ENCODE assay signal across 9 cellular contexts in genomic region chr3:138936763-138937689, GRCh38. TPM values are rescaled to one million over a fixed set of nuclear protein-coding genes. Genes with fewer than 3 reads are reported as not detected.
DNase-seq lines count a peak whose midpoint lies in the region; ATAC-seq and TF ChIP-seq lines count a peak whose summit lies in the region.
"Had no signal": no experiment of that assay in that cellular context is flagged by ENCODE, and none has a peak within 500 bp of the region (broad histone marks: within the 10 kb centered on the region; RNA-seq: fewer than 3 reads in every experiment).

No MANE protein-coding gene starts in this region.

- TF ChIP-seq CTCF in left ventricle myocardium inferior (IDR thresholded peaks at IDR 0.05; ENCODE audit: borderline replicate concordance) = no peak
- TF ChIP-seq CTCF in gastrocnemius medialis (IDR thresholded peaks at IDR 0.05 in 4 of 5, conservative IDR thresholded peaks at IDR 0.05 in 1 of 5) = no peak

- H3K36me3 ChIP-seq in left ventricle myocardium inferior = no peaks in the 10 kb centered on the region
- H3K36me3 ChIP-seq in gastrocnemius medialis = no peaks in the 10 kb centered on the region
- H3K36me3 ChIP-seq: neutrophil had no signal

- POLR2A ChIA-PET in T-cell (lab: Charles Lee) = no interaction called here

- ATAC-seq in T-cell (replicated peaks in 1 of 4) = peak in 1 of 4 experiments; percentile 3
- ATAC-seq in gastrocnemius medialis = peak; percentile 12 to 23
- ATAC-seq in HG02885 (IDR thresholded peaks at IDR 0.05; ENCODE audit: poor library complexity, unreplicated experiment) = no peak

- H3K9me3 ChIP-seq in left ventricle myocardium inferior (replicated peaks) (no peaks in the 10 kb centered on the region), gastrocnemius medialis (no peaks in the 10 kb centered on the region)
- H3K9me3 ChIP-seq: neutrophil had no signal

- no peaks in the 10 kb centered on the region for H3K9me3 Mint-ChIP-seq in T-cell

- DNase-seq in DMS53 (lab: John Stamatoyannopoulos, UW) = peak; percentile 24
- no peak for DNase-seq in DMS53 treated with DMSO at 0.1 percent for 48 hours (lab: John Stamatoyannopoulos, UW; ENCODE audit: unreplicated experiment)
- no peak for DNase-seq in T-cell
- no peak for DNase-seq in left ventricle myocardium inferior
- DNase-seq in gastrocnemius medialis = no peak
- DNase-seq in NCI-H128 (lab: John Stamatoyannopoulos, UW; ENCODE audit: unreplicated experiment) = no peak
- DNase-seq in NCI-H748 (lab: John Stamatoyannopoulos, UW; ENCODE audit: unreplicated experiment) = no peak

- H3K27me3 ChIP-seq in left ventricle myocardium inferior (ENCODE audit: low read depth) (peaks cover 89% of the 10 kb centered on the region), gastrocnemius medialis (peaks cover 59 to 65% (median 60%) of the 10 kb centered on the region in 3 donors)

- peak overlapping the region in 1 of 2 donors; percentile 29 for H3K27ac Mint-ChIP-seq in T-cell

- H3K36me3 Mint-ChIP-seq in T-cell = no peaks in the 10 kb centered on the region

- intact Hi-C loops in left ventricle myocardium inferior (cut with micrococcal nuclease) = loop anchor here (5.0 kb wide), 1 partner anchor 395 kb away; no protein-coding TSS in a partner anchor
- intact Hi-C loops in gastrocnemius medialis (cut with DNase I; ENCODE audit: low total_unique reads) = loop anchor here (5.0 kb wide), 1 partner anchor 390 kb away; no protein-coding TSS in a partner anchor

- H3K4me3 ChIP-seq in left ventricle myocardium inferior (peak overlapping the region; percentile 58), gastrocnemius medialis (peak overlapping the region; percentile 32 to 70 (median 44))

- TF ChIP-seq POLR2A in gastrocnemius medialis (IDR thresholded peaks at IDR 0.05) = no peak

- peak overlapping the region; percentile 62 to 83 (median 64) for H3K4me3 Mint-ChIP-seq in T-cell

- H3K4me1 Mint-ChIP-seq in T-cell = peaks cover 33 to 41% (median 41%) of the 10 kb centered on the region in 3 donors

- CTCF ChIA-PET in T-cell (lab: Charles Lee) = interaction anchor here (0.9 to 5.0 kb wide), 12 partner anchors 8 to 343 kb away, joined by 3 to 45 read pairs (median 4); partner anchors contain the start of gene CEP70 (in 1 of the 2)

- H3K27ac ChIP-seq in left ventricle myocardium inferior (replicated peaks) (no peak overlapping the region), gastrocnemius medialis (no peak overlapping the region)
- H3K27ac ChIP-seq: neutrophil had no signal

- in situ Hi-C loops in gastrocnemius medialis (cut with MboI; ENCODE audit: low sequenced_read_pairs in 4 of 4) = loop anchor here (10.0 to 25.0 kb wide), 3 partner anchors 375 to 400 kb away; partner anchors contain the start of gene MRPS22 (in 2 of the 4)

- H3K4me1 ChIP-seq in left ventricle myocardium inferior (peaks cover 45% of the 10 kb centered on the region), gastrocnemius medialis (peaks cover 28 to 34% of the 10 kb centered on the region in 2 donors)

- H3K27me3 Mint-ChIP-seq in T-cell = peaks cover 66 to 90% of the 10 kb centered on the region in 2 donors

RNA-seq across cellular contexts. Expression of gene FOXL2, which starts 9.9 kb away (rescaled TPM):
- total RNA-seq in T-cell (not detected), left ventricle myocardium inferior (not detected), gastrocnemius medialis (not detected)

RNA-seq across cellular contexts. Expression of gene FOXL2NB, which starts 10.0 kb away (rescaled TPM):
- total RNA-seq in T-cell = under 1 TPM in 1 of 5 donors, not detected in 4; 0.06 TPM
- total RNA-seq in left ventricle myocardium inferior = not detected
- not detected for total RNA-seq in gastrocnemius medialis
